Comparison of ENCODE assay signal across 1 cellular context in genomic region chr9:135506327-135507103, GRCh38.
TF ChIP-seq lines count a peak whose summit lies in the region.

No MANE protein-coding gene starts in this region.

TF ChIP-seq in IMR-90, 13 proteins besides CTCF, POLR2A, EP300 and RAD21 (continued from another document):
- no peak for TF ChIP-seq MAZ (IDR thresholded peaks at IDR 0.05; ENCODE audit: borderline replicate concordance, low read depth, low read length)
- no peak for TF ChIP-seq MAFK (IDR thresholded peaks at IDR 0.05; ENCODE audit: low read depth, low read length)
- TF ChIP-seq BHLHE40 (IDR thresholded peaks at IDR 0.05; ENCODE audit: low read depth, low read length), result no peak
- TF ChIP-seq USF2 (IDR thresholded peaks at IDR 0.05; ENCODE audit: low read depth, low read length), result no peak
